1 cellular context compared by ENCODE assay signal in genomic region chr1:43036457-43036827, GRCh38.
TF ChIP-seq lines count a peak whose summit lies in the region.

No MANE protein-coding gene starts in this region.

TF ChIP-seq in HepG2, 621 proteins besides CTCF, POLR2A, EP300 and RAD21 (continued from another document):
- TF ChIP-seq ZNF512B (CRISPR knock-in tag; IDR thresholded peaks at IDR 0.05; ENCODE audit: borderline replicate concordance) (no peak), NPAS2 (CRISPR knock-in tag; IDR thresholded peaks at IDR 0.05; ENCODE audit: borderline replicate concordance) (no peak), TBP (CRISPR knock-in tag; IDR thresholded peaks at IDR 0.05) (no peak), GTF2F1 (IDR thresholded peaks at IDR 0.05; ENCODE audit: low read length) (no peak), SAFB2 (CRISPR knock-in tag; IDR thresholded peaks at IDR 0.05; ENCODE audit: borderline replicate concordance, low read depth) (no peak), NBN (conservative IDR thresholded peaks at IDR 0.05) (no peak), CHD4 (IDR thresholded peaks at IDR 0.05; ENCODE audit: borderline replicate concordance, low read length) (0 out of 2 replicates have a peak, but pooled peaks have one; percentile 10), JARID2 (CRISPR knock-in tag; IDR thresholded peaks at IDR 0.05; ENCODE audit: insufficient replicate concordance) (no peak), SMC3 (IDR thresholded peaks at IDR 0.05; ENCODE audit: low read length) (no peak), ZNF329 (CRISPR knock-in tag; IDR thresholded peaks at IDR 0.05; ENCODE audit: low read depth) (no peak), NR1H2 (CRISPR knock-in tag; IDR thresholded peaks at IDR 0.05; ENCODE audit: borderline replicate concordance, low read depth) (no peak), HIC2 (CRISPR knock-in tag; IDR thresholded peaks at IDR 0.05; ENCODE audit: low read depth) (no peak), FOSL2 (CRISPR knock-in tag; IDR thresholded peaks at IDR 0.05) (no peak), MED13 (CRISPR knock-in tag; IDR thresholded peaks at IDR 0.05) (no peak), HNF4G (IDR thresholded peaks at IDR 0.05; ENCODE audit: borderline replicate concordance, low read depth, low read length) (peak; percentile 11; the same call in 1 of the 2 replicates), HNF4G (CRISPR knock-in tag; IDR thresholded peaks at IDR 0.05; ENCODE audit: borderline replicate concordance, low read depth) (no peak), ZNF234 (CRISPR knock-in tag; conservative IDR thresholded peaks at IDR 0.05) (no peak), ZSCAN9 (CRISPR knock-in tag; IDR thresholded peaks at IDR 0.05; ENCODE audit: borderline replicate concordance) (no peak), ETV5 (CRISPR knock-in tag; IDR thresholded peaks at IDR 0.05; ENCODE audit: borderline replicate concordance) (no peak), ZNF746 (CRISPR knock-in tag; IDR thresholded peaks at IDR 0.05) (no peak), ESRRA (CRISPR knock-in tag; IDR thresholded peaks at IDR 0.05; ENCODE audit: low read depth) (no peak), ZNF468 (CRISPR knock-in tag; IDR thresholded peaks at IDR 0.05) (no peak), RARA (CRISPR knock-in tag; IDR thresholded peaks at IDR 0.05) (no peak), DR1 (CRISPR knock-in tag; IDR thresholded peaks at IDR 0.05) (no peak), HINFP (CRISPR knock-in tag; IDR thresholded peaks at IDR 0.05; ENCODE audit: low read depth) (0 out of 2 replicates have a peak, but pooled peaks have one; percentile 14), ZBTB34 (CRISPR knock-in tag; IDR thresholded peaks at IDR 0.05) (no peak), HOXD1 (CRISPR knock-in tag; IDR thresholded peaks at IDR 0.05) (no peak), MEF2D (CRISPR knock-in tag; IDR thresholded peaks at IDR 0.05) (no peak), KIAA2018 (CRISPR knock-in tag; IDR thresholded peaks at IDR 0.05; ENCODE audit: borderline replicate concordance) (no peak), GZF1 (CRISPR knock-in tag; IDR thresholded peaks at IDR 0.05) (no peak)
